ENCODE assay signal across 20 cellular contexts in the genomic region with DNA sequence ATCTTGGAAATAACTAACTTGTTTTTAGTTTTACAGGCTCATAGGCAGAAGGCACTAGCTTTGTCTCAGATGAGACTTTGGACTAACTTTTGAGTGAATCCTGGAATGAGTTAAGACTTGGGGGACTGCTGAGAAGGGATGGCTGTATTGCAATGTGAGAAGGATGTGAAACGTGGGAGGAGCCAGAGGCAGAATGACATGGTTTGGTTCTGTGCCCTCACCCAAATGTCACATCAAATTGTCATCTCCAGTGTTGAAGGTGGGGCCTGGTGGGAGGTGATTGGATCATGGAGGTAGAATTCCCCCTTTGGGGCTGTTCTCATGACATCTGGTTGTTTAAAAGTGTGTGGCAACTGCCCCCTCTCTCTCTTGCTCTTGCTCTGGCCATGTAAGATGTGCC. TPM values are rescaled to one million over a fixed set of nuclear protein-coding genes. Genes with fewer than 3 reads are reported as not detected.
A peak's percentile ranks its signal among the peaks of the same experiment; 100 is the strongest.
DNase-seq lines count a peak whose midpoint lies in the region; ATAC-seq and TF ChIP-seq lines count a peak whose summit lies in the region.
"Had no signal": no experiment of that assay in that cellular context is flagged by ENCODE, and none has a peak within 500 bp of the region (broad histone marks: within the 10 kb centered on the region; RNA-seq: fewer than 3 reads in every experiment).

No MANE protein-coding gene starts in this region.

- no peaks in the 10 kb centered on the region for H3K27me3 ChIP-seq in DOHH2 (ENCODE audit: control insufficient read depth, low read length)
- no peaks in the 10 kb centered on the region for H3K27me3 ChIP-seq in left ventricle myocardium inferior (ENCODE audit: low read depth)

- H3K9me2 ChIP-seq in DOHH2 (replicated peaks; ENCODE audit: control insufficient read depth, low read length), result no peaks in the 10 kb centered on the region
- H3K9me2 ChIP-seq in OCI-LY7 (ENCODE audit: insufficient read depth, low read length), result no peaks in the 10 kb centered on the region

- H3K4me1 ChIP-seq in DOHH2 (ENCODE audit: control insufficient read depth, low read length) (peaks cover 32% of the 10 kb centered on the region), OCI-LY7 (ENCODE audit: insufficient read depth, low read length, poor library complexity, severe bottlenecking) (peaks cover 69% of the 10 kb centered on the region), left ventricle myocardium inferior (no peaks in the 10 kb centered on the region)

- no TSS peak for BruUV-seq in OCI-LY7 (replicated peaks; lab: Mats Ljungman, UMichigan)

- H3F3A ChIP-seq in DOHH2 (ENCODE audit: control insufficient read depth, insufficient read depth), result peaks cover 5% of the 10 kb centered on the region

- DNase-seq in OCI-LY7 (ENCODE audit: low spot score) (peak; percentile 46), AG08395 (ENCODE audit: low spot score) (no peak), NCI-H2029 treated with DMSO at 0.1 percent for 48 hours (lab: John Stamatoyannopoulos, UW) (no peak), left ventricle myocardium inferior (no peak)
- DNase-seq: activated CD4-positive, alpha-beta memory T cell treated with anti-CD3 and anti-CD28 coated beads, Interleukin-2, amount 10 ng/mL, durations not matched to agents 7 days and 5 days; CD4-positive, alpha-beta memory T cell; DND-41; HCEC 1CT; Karpas-422; NCI-H146; NCI-H446 treated with DMSO at 0.1 percent for 48 hours; posterior cingulate gyrus; small intestine had no signal

- H3K4me3 ChIP-seq in DOHH2 (ENCODE audit: low read length), result no peak overlapping the region
- H3K4me3 ChIP-seq in OCI-LY7 (ENCODE audit: low read depth, low read length, poor library complexity, severe bottlenecking), result peak overlapping the region; percentile 24
- no peak overlapping the region for H3K4me3 ChIP-seq in left ventricle myocardium inferior
- H3K4me3 ChIP-seq: SK-N-MC had no signal

- POLR2A ChIA-PET in OCI-LY7 (lab: Charles Lee), result interaction anchor here (0.6 to 1.7 kb wide), 10 partner anchors 10 to 1394 kb away, joined by 3 to 8 read pairs (median 4); partner anchors contain the start of gene CCDC50

- no peaks in the 10 kb centered on the region for H4K20me1 ChIP-seq in DOHH2 (ENCODE audit: control insufficient read depth, insufficient read depth, low read depth, low read length)
- no peaks in the 10 kb centered on the region for H4K20me1 ChIP-seq in OCI-LY7 (ENCODE audit: insufficient read depth, low read length)

- H3K27ac ChIP-seq in DOHH2 (ENCODE audit: low read depth, low read length) (no peak overlapping the region), OCI-LY7 (ENCODE audit: low read depth, low read length, poor library complexity, severe bottlenecking) (peak overlapping the region; percentile 69), left ventricle myocardium inferior (replicated peaks) (no peak overlapping the region)
- H3K27ac ChIP-seq: SK-N-MC had no signal

- ATAC-seq in GM18909 (IDR thresholded peaks at IDR 0.05; ENCODE audit: poor library complexity, unreplicated experiment) (peak; percentile 20), HG02571 (IDR thresholded peaks at IDR 0.05; ENCODE audit: unreplicated experiment) (peak; percentile 30), HG03457 (IDR thresholded peaks at IDR 0.05; ENCODE audit: unreplicated experiment) (no peak)

- peak overlapping the region; percentile 38; the same call in 1 of the 2 replicates for H3K4me2 ChIP-seq in DOHH2 (ENCODE audit: low read length)
- H3K4me2 ChIP-seq in OCI-LY7 (ENCODE audit: low read length), result peak overlapping the region; percentile 50

- intact Hi-C loops in OCI-LY7 (cut with micrococcal nuclease; ENCODE audit: unreplicated experiment), result no loop called here
- intact Hi-C loops in left ventricle myocardium inferior (cut with micrococcal nuclease), result no loop called here

- H2AFZ ChIP-seq in OCI-LY7 (ENCODE audit: low read length), result peak overlapping the region; percentile 83

- TF ChIP-seq CTCF in DOHH2 (IDR thresholded peaks at IDR 0.05; ENCODE audit: low read depth, low read length, poor library complexity, severe bottlenecking) (no peak), OCI-LY7 (conservative IDR thresholded peaks at IDR 0.05; ENCODE audit: low read length) (no peak), left ventricle myocardium inferior (IDR thresholded peaks at IDR 0.05; ENCODE audit: borderline replicate concordance) (no peak)

- no peaks in the 10 kb centered on the region for H3K9me3 ChIP-seq in DOHH2 (ENCODE audit: control insufficient read depth, insufficient read depth, low read length)
- peaks cover 6% of the 10 kb centered on the region; the same call in 1 of the 2 replicates for H3K9me3 ChIP-seq in OCI-LY7 (ENCODE audit: low read length)
- H3K9me3 ChIP-seq in left ventricle myocardium inferior (replicated peaks), result no peaks in the 10 kb centered on the region

- H3K36me3 ChIP-seq in DOHH2 (ENCODE audit: control insufficient read depth, low read length) (no peaks in the 10 kb centered on the region), OCI-LY7 (ENCODE audit: insufficient read depth, low read length) (peaks cover 7% of the 10 kb centered on the region; the same call in 1 of the 2 replicates), left ventricle myocardium inferior (no peaks in the 10 kb centered on the region)

- CTCF ChIA-PET in OCI-LY7 (lab: Charles Lee; ENCODE audit: unreplicated experiment), result no interaction called here

- no peaks in the 10 kb centered on the region for H3K79me2 ChIP-seq in DOHH2 (ENCODE audit: control insufficient read depth, low read length)
- no peaks in the 10 kb centered on the region for H3K79me2 ChIP-seq in OCI-LY7 (ENCODE audit: insufficient read depth, low read depth, low read length)

RNA-seq across cellular contexts. Expression of gene CCDC50, which starts 28.8 kb away (rescaled TPM):
- total RNA-seq in OCI-LY7 (2014; rRNA removed; shearing (Covaris generic)), result 31.4 and 32.2 TPM in 2 replicates
- 43.9 and 54.3 TPM in 2 replicates for total RNA-seq in OCI-LY7 (2022)
- total RNA-seq in left ventricle myocardium inferior, result 52.1 TPM

RNA-seq across cellular contexts. Expression of gene UTS2B, which starts 29.9 kb away (rescaled TPM):
- total RNA-seq in OCI-LY7 (2014; rRNA removed; shearing (Covaris generic)), result 0.44 and 0.92 TPM in 2 replicates
- total RNA-seq in OCI-LY7 (2022) (0.65 and 1.1 TPM in 2 replicates), left ventricle myocardium inferior (0.47 TPM)
- total RNA-seq: activated CD4-positive, alpha-beta memory T cell treated with anti-CD3 and anti-CD28 coated beads, Interleukin-2, amount 10 ng/mL, durations not matched to agents 7 days and 5 days; activated T-helper 1 cell treated with anti-CD3 and anti-CD28 coated beads, Interleukin-12 subunit alpha, Interleukin-12 subunit beta, Interleukin-2, Interleukin-4 antibody, amounts not matched to agents 30 ng/mL and 10 ng/mL and 1 ng/mL, durations not matched to agents 14 hours and 24 hours and 36 hours; CD4-positive, alpha-beta memory T cell; lower leg skin had no signal
